In genomic region chr15:75042730-75043508, GRCh38 we compare ENCODE assay signal across 8 cellular contexts. TPM values are rescaled to one million over a fixed set of nuclear protein-coding genes. Genes with fewer than 3 reads are reported as not detected.
DNase-seq lines count a peak whose midpoint lies in the region; ATAC-seq and TF ChIP-seq lines count a peak whose summit lies in the region.

No MANE protein-coding gene starts in this region.

- peaks cover 58 to 60% (median 59%) of the 10 kb centered on the region in 4 donors for H3K4me1 ChIP-seq in esophagus muscularis mucosa
- peaks cover 3% of the 10 kb centered on the region for H3K4me1 ChIP-seq in thymus (ENCODE audit: control insufficient read depth, insufficient read depth, low read length)

- H3K4me3 Mint-ChIP-seq in nephron progenitor cell: no peak overlapping the region

- ATAC-seq in HG02588 (IDR thresholded peaks at IDR 0.05; ENCODE audit: unreplicated experiment): peak; percentile 70

- TF ChIP-seq CTCF in esophagus muscularis mucosa (IDR thresholded peaks at IDR 0.05) (peak; percentile 22 to 39 (median 28)), nephron progenitor cell (IDR thresholded peaks at IDR 0.05) (peak; percentile 25)

- WGBS in esophagus muscularis mucosa: 49% methylated on average over 7 of the region's 12 CpGs
- WGBS in thymus: 31% methylated on average over 12 of the region's 12 CpGs

- H3K4me1 Mint-ChIP-seq in nephron progenitor cell: peaks cover 68% of the 10 kb centered on the region

- H3K36me3 ChIP-seq in esophagus muscularis mucosa: no peaks in the 10 kb centered on the region
- peaks cover 6% of the 10 kb centered on the region for H3K36me3 ChIP-seq in thymus (ENCODE audit: control insufficient read depth, insufficient read depth)

- TF ChIP-seq POLR2A in GM15510 (IDR thresholded peaks at IDR 0.05; ENCODE audit: borderline replicate concordance, extremely low read depth, insufficient read length) (peak; percentile 48), esophagus muscularis mucosa (IDR thresholded peaks at IDR 0.05; ENCODE audit: low read depth) (no peak)

- intact Hi-C loops in esophagus muscularis mucosa (cut with DNase I): loop anchor here (5.0 kb wide), 1 partner anchor 159 kb away; the partner anchor contains the start of gene C15orf39

- DNase-seq in NCI-H69 (lab: John Stamatoyannopoulos, UW) (peak; percentile 15), esophagus muscularis mucosa (ENCODE audit: extremely low spot score) (peak; percentile 93), nephron progenitor cell (peak; percentile 46), amniotic stem cell (lab: John Stamatoyannopoulos, UW) (no peak)
- DNase-seq in activated CD8-positive, alpha-beta memory T cell treated with anti-CD3 and anti-CD28 coated beads, Interleukin-2, amount 50 U/mL, for 4 hours: peak; percentile 45

- H3K27me3 Mint-ChIP-seq in nephron progenitor cell (ENCODE audit: low read depth, poor library complexity): peaks cover 8% of the 10 kb centered on the region

- H3K9me3 Mint-ChIP-seq in nephron progenitor cell: no peaks in the 10 kb centered on the region

- H3K27ac ChIP-seq in esophagus muscularis mucosa (replicated peaks in 1 of 4): peak overlapping the region; percentile 72 to 80 (median 76)
- peak overlapping the region; percentile 44 for H3K27ac ChIP-seq in thymus (ENCODE audit: low read depth)

- no peaks in the 10 kb centered on the region for H3K9me3 ChIP-seq in esophagus muscularis mucosa
- no peaks in the 10 kb centered on the region for H3K9me3 ChIP-seq in thymus (ENCODE audit: control insufficient read depth)

- no peak overlapping the region for H3K4me3 ChIP-seq in esophagus muscularis mucosa
- H3K4me3 ChIP-seq in thymus (ENCODE audit: low read length): no peak overlapping the region

- peak overlapping the region; percentile 71 for H3K27ac Mint-ChIP-seq in nephron progenitor cell

- no peaks in the 10 kb centered on the region for H3K27me3 ChIP-seq in esophagus muscularis mucosa
- no peaks in the 10 kb centered on the region for H3K27me3 ChIP-seq in thymus (ENCODE audit: control insufficient read depth, insufficient read depth)

- peaks cover 19% of the 10 kb centered on the region for H3K36me3 Mint-ChIP-seq in nephron progenitor cell (ENCODE audit: low read depth)

- TF ChIP-seq EP300 in esophagus muscularis mucosa (IDR thresholded peaks at IDR 0.05): no peak

RNA-seq across cellular contexts. Expression of gene PPCDC, which starts 19.5 kb away (rescaled TPM):
- 1 to 10 TPM; 6.4 to 8.9 (median 7.4) TPM for total RNA-seq in esophagus muscularis mucosa
- polyA plus RNA-seq in thymus: 20.9 TPM

RNA-seq across cellular contexts. Expression of gene SCAMP5, which starts 47.6 kb away (rescaled TPM):
- 1 to 10 TPM; 3.3 to 6.4 (median 4.3) TPM for total RNA-seq in esophagus muscularis mucosa
- 8.4 TPM for polyA plus RNA-seq in thymus
